ENCODE assay signal across 8 cellular contexts in the genomic region with DNA sequence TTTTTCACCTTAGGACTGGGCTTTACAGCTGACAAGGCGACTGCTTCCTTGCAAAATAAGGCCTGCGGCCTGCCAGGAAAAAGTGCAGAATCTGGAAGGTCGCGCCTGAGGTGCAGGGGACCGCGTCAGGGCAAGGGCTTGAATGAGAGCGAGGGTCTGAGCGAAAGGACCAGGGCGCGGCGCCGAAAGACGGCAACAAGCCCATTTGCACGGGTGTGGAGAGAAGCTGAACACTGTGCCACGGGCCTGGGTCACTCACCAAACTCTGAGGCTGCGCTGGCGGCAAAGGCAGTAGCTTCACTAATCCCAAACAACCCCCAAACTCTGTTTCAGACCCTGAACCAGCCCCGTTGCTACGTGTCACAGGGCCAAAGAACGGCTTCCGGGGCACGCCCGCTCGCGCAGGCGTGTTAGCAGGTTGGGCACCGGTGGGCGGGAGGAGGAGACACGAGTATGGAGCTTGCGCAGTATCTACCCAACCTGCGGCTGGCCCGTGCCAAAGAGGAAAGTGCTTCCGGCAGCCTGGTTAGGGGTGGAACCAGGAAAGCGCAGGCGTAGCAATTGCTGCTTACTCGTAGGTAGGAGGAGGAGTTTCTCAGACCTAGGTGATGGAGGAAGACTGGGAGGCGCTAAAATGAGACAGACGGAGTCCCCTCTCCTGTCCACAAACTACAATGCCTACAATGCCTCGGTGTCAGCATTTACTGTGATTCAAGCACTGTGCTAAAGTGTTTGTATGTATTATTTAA. TPM values are rescaled to one million over a fixed set of nuclear protein-coding genes. Genes with fewer than 3 reads are reported as not detected.
A peak's percentile ranks its signal among the peaks of the same experiment; 100 is the strongest.
DNase-seq lines count a peak whose midpoint lies in the region; ATAC-seq, FAIRE-seq and TF ChIP-seq lines count a peak whose summit lies in the region.

TSS of gene KCTD16 (plus strand) at position 598 of the 749 bp plus-strand sequence.
TSS of gene YIPF5 (minus strand) at position 384 of the 749 bp plus-strand sequence. CDS start 704 bp downstream, outside the sequence.

- H3K36me3 Mint-ChIP-seq in Caco-2 (ENCODE audit: insufficient read depth, unreplicated experiment): peaks cover 10% of the 10 kb centered on the region
- peaks cover 7% of the 10 kb centered on the region for H3K36me3 Mint-ChIP-seq in activated CD8-positive, alpha-beta memory T cell treated with anti-CD3 and anti-CD28 coated beads, Interleukin-2, amount 10 ng/mL, durations not matched to agents 7 days and 5 days

- peak within 1 kb of the TSS; percentile 73 for H2AFZ ChIP-seq in mesenchymal stem cell (ENCODE audit: low read depth, low read length)

- peak; percentile 99 for ATAC-seq in GM21381 (IDR thresholded peaks at IDR 0.05; ENCODE audit: unreplicated experiment)
- ATAC-seq in activated CD8-positive, alpha-beta memory T cell treated with anti-CD3 and anti-CD28 coated beads, Interleukin-2, amount 10 ng/mL, durations not matched to agents 7 days and 5 days: peak; percentile 99

- H2BK12ac ChIP-seq in mesenchymal stem cell (ENCODE audit: low read length in 2 of 2): no peak within 1 kb of the TSS

- under 1% methylated on average over 36 of the region's 39 CpGs for WGBS in mesenchymal stem cell

- peak; percentile 96 to 98 for DNase-seq in Caco-2
- DNase-seq in HTR-8/SVneo (ENCODE audit: insufficient read length, low spot score): peak; percentile 96
- DNase-seq in NOMO-1 treated with DMSO at 0.1 percent for 48 hours (lab: John Stamatoyannopoulos, UW; ENCODE audit: unreplicated experiment): peak; percentile 96
- peak; percentile 99 for DNase-seq in activated CD8-positive, alpha-beta memory T cell treated with anti-CD3 and anti-CD28 coated beads, Interleukin-2, amount 10 ng/mL, durations not matched to agents 7 days and 5 days
- peak; percentile 96 for DNase-seq in mesenchymal stem cell
- peak; percentile 94 for DNase-seq in stimulated activated CD8-positive, alpha-beta memory T cell treated with anti-CD3 and anti-CD28 coated beads, Interleukin-12 subunit alpha, Interleukin-12 subunit beta, amount 100 ng/mL, for 24 hours (ENCODE audit: extremely low read depth)

- H3K9me3 Mint-ChIP-seq in Caco-2 (ENCODE audit: unreplicated experiment): no peaks in the 10 kb centered on the region
- H3K9me3 Mint-ChIP-seq in activated CD8-positive, alpha-beta memory T cell treated with anti-CD3 and anti-CD28 coated beads, Interleukin-2, amount 10 ng/mL, durations not matched to agents 7 days and 5 days (ENCODE audit: low read depth): no peaks in the 10 kb centered on the region

- no peaks in the 10 kb centered on the region for H3K79me1 ChIP-seq in mesenchymal stem cell (replicated peaks; ENCODE audit: low read length, poor library complexity, severe bottlenecking)

- POLR2A ChIA-PET in Caco-2 (lab: Charles Lee): interaction anchor here (0.8 kb wide), 1 partner anchor 15 kb away, joined by 3 read pairs; no protein-coding TSS in a partner anchor

- H4K8ac ChIP-seq in mesenchymal stem cell (ENCODE audit: low read length): peak within 1 kb of the TSS; percentile 99

- peak within 1 kb of the TSS; percentile 96 for H3K27ac Mint-ChIP-seq in Caco-2 (ENCODE audit: unreplicated experiment)
- H3K27ac Mint-ChIP-seq in activated CD8-positive, alpha-beta memory T cell treated with anti-CD3 and anti-CD28 coated beads, Interleukin-2, amount 10 ng/mL, durations not matched to agents 7 days and 5 days: peak within 1 kb of the TSS; percentile 87

- TF ChIP-seq CTCF in Caco-2 (IDR thresholded peaks at IDR 0.05; ENCODE audit: insufficient read depth in 1 of 2, low read depth in 1 of 2, low read length in 1 of 2, severe bottlenecking in 1 of 2, unreplicated experiment in 1 of 2): no peak

- H2BK120ac ChIP-seq in mesenchymal stem cell (ENCODE audit: low read depth, low read length): peak within 1 kb of the TSS; percentile 86

- peak; percentile 98 for FAIRE-seq in HTR-8/SVneo (lab: Jason Lieb, UNC)

- intact Hi-C loops in Caco-2 (cut with micrococcal nuclease; ENCODE audit: unreplicated experiment): loop anchor here (1.0 kb wide), 1 partner anchor 289 kb away; no protein-coding TSS in a partner anchor

- no peaks in the 10 kb centered on the region for H3K27me3 ChIP-seq in Caco-2 (replicated peaks; ENCODE audit: control insufficient read depth, insufficient read depth, low read length)
- H3K27me3 ChIP-seq in endocrine pancreas (ENCODE audit: control insufficient read depth, insufficient read depth, low read length): no peaks in the 10 kb centered on the region
- no peaks in the 10 kb centered on the region for H3K27me3 ChIP-seq in mesenchymal stem cell (ENCODE audit: control insufficient read depth in 1 of 2, insufficient read depth in 1 of 2, low read length in 2 of 2)

- no peaks in the 10 kb centered on the region for H3K9me3 ChIP-seq in Caco-2
- no peaks in the 10 kb centered on the region for H3K9me3 ChIP-seq in endocrine pancreas (ENCODE audit: control insufficient read depth, low read length)
- H3K9me3 ChIP-seq in mesenchymal stem cell (ENCODE audit: control insufficient read depth, low read length): no peaks in the 10 kb centered on the region

- peak within 1 kb of the TSS; percentile 84 for H3K27ac ChIP-seq in mesenchymal stem cell (ENCODE audit: low read length, poor library complexity, severe bottlenecking)

- H3K4me2 ChIP-seq in mesenchymal stem cell (ENCODE audit: low read length, poor library complexity, severe bottlenecking): peak within 1 kb of the TSS; percentile 59

- peak within 1 kb of the TSS; percentile 97 to 99 for H3K18ac ChIP-seq in mesenchymal stem cell (ENCODE audit: low read depth in 1 of 2, low read length in 2 of 2)

- H3K36me3 ChIP-seq in Caco-2 (ENCODE audit: control insufficient read depth, insufficient read depth, low read length) (no peaks in the 10 kb centered on the region; the same call in 1 of the 2 replicates), endocrine pancreas (ENCODE audit: control insufficient read depth, insufficient read depth, low read length) (no peaks in the 10 kb centered on the region), mesenchymal stem cell (ENCODE audit: control insufficient read depth in 1 of 2, insufficient read depth in 2 of 2, low read depth in 1 of 2, low read length in 2 of 2) (peaks cover under 1 to 36% of the 10 kb centered on the region in 2 experiments)

- peak within 1 kb of the TSS; percentile 90 to 96 for H3K14ac ChIP-seq in mesenchymal stem cell (ENCODE audit: low read length in 2 of 2)

- H3K4me3 ChIP-seq in Caco-2 (ENCODE audit: low read depth, low read length): peak within 1 kb of the TSS; percentile 70
- H3K4me3 ChIP-seq in endocrine pancreas (ENCODE audit: control insufficient read depth, insufficient read depth, low read length): peak within 1 kb of the TSS; percentile 99
- peak within 1 kb of the TSS; percentile 96 to 97 for H3K4me3 ChIP-seq in mesenchymal stem cell (ENCODE audit: insufficient read depth in 1 of 2, low read depth in 1 of 2, low read length in 2 of 2)

- CTCF ChIA-PET in Caco-2 (lab: Charles Lee): interaction anchor here (1.5 kb wide), 1 partner anchor 33 kb away, joined by 4 read pairs; no protein-coding TSS in a partner anchor
- CTCF ChIA-PET in activated CD8-positive, alpha-beta memory T cell treated with anti-CD3 and anti-CD28 coated beads, Interleukin-2, amount 10 ng/mL, durations not matched to agents 7 days and 5 days (lab: Charles Lee): interaction anchor here (0.6 to 3.6 kb wide), 7 partner anchors 11 to 769 kb away, joined by 3 to 27 read pairs (median 4); no protein-coding TSS in a partner anchor

- H3K9ac ChIP-seq in endocrine pancreas (ENCODE audit: control insufficient read depth, insufficient read depth, low read length) (peak within 1 kb of the TSS; percentile 94), mesenchymal stem cell (ENCODE audit: low read length) (peak within 1 kb of the TSS; percentile 98)

- H3K23ac ChIP-seq in mesenchymal stem cell (ENCODE audit: low read length in 2 of 2): peak within 1 kb of the TSS in 1 of 2 experiments; percentile 77

- H3K4me1 Mint-ChIP-seq in Caco-2 (ENCODE audit: low read depth, unreplicated experiment): peaks cover 7% of the 10 kb centered on the region
- H3K4me1 Mint-ChIP-seq in activated CD8-positive, alpha-beta memory T cell treated with anti-CD3 and anti-CD28 coated beads, Interleukin-2, amount 10 ng/mL, durations not matched to agents 7 days and 5 days: peaks cover 39% of the 10 kb centered on the region

- H3K4me3 Mint-ChIP-seq in Caco-2 (ENCODE audit: unreplicated experiment): peak within 1 kb of the TSS; percentile 96
- H3K4me3 Mint-ChIP-seq in activated CD8-positive, alpha-beta memory T cell treated with anti-CD3 and anti-CD28 coated beads, Interleukin-2, amount 10 ng/mL, durations not matched to agents 7 days and 5 days: peak within 1 kb of the TSS; percentile 98

- H3K4me1 ChIP-seq in Caco-2: no peaks in the 10 kb centered on the region
- peaks cover 25% of the 10 kb centered on the region for H3K4me1 ChIP-seq in endocrine pancreas (ENCODE audit: control insufficient read depth, insufficient read depth, low read length)
- no peaks in the 10 kb centered on the region for H3K4me1 ChIP-seq in mesenchymal stem cell (ENCODE audit: control insufficient read depth, insufficient read depth, low read depth, low read length)

- H3K27me3 Mint-ChIP-seq in Caco-2 (ENCODE audit: insufficient read depth, unreplicated experiment): peaks cover 2% of the 10 kb centered on the region
- H3K27me3 Mint-ChIP-seq in activated CD8-positive, alpha-beta memory T cell treated with anti-CD3 and anti-CD28 coated beads, Interleukin-2, amount 10 ng/mL, durations not matched to agents 7 days and 5 days: peaks cover 12% of the 10 kb centered on the region

- H2BK15ac ChIP-seq in mesenchymal stem cell (ENCODE audit: low read depth, poor library complexity, severe bottlenecking): peak within 1 kb of the TSS; percentile 15

- peak within 1 kb of the TSS; percentile 60 for H2AK5ac ChIP-seq in mesenchymal stem cell (ENCODE audit: low read length, severe bottlenecking)

- BruUV-seq in Caco-2 (replicated peaks; lab: Mats Ljungman, UMichigan): no TSS peak

- no peak within 1 kb of the TSS for H2BK5ac ChIP-seq in mesenchymal stem cell (ENCODE audit: low read depth, low read length, poor library complexity, severe bottlenecking)

- peak within 1 kb of the TSS; percentile 98 for H4K91ac ChIP-seq in mesenchymal stem cell (ENCODE audit: low read length)

- H3K4ac ChIP-seq in mesenchymal stem cell (ENCODE audit: low read depth in 1 of 2, low read length in 2 of 2): peak within 1 kb of the TSS; percentile 92 to 95

RNA-seq across cellular contexts. Expression of gene KCTD16, which starts in this region (rescaled TPM):
- 0.29 and 0.51 TPM in 2 replicates for total RNA-seq in Caco-2 (2022)
- total RNA-seq in activated CD8-positive, alpha-beta memory T cell treated with anti-CD3 and anti-CD28 coated beads, Interleukin-2, amount 10 ng/mL, durations not matched to agents 7 days and 5 days: under 1 TPM; 0.12 to 0.19 TPM
- polyA plus RNA-seq in mesenchymal stem cell (2013, experiment 1 of 2): 0.22 TPM
- polyA plus RNA-seq in mesenchymal stem cell (2013, experiment 2 of 2): 0.19 TPM

RNA-seq across cellular contexts. Expression of gene YIPF5, which starts in this region (rescaled TPM):
- total RNA-seq in Caco-2 (2022): 57.8 and 59.2 TPM in 2 replicates
- 10 to 100 TPM; 26.9 to 34.3 TPM for total RNA-seq in activated CD8-positive, alpha-beta memory T cell treated with anti-CD3 and anti-CD28 coated beads, Interleukin-2, amount 10 ng/mL, durations not matched to agents 7 days and 5 days
- 78.3 TPM for polyA plus RNA-seq in mesenchymal stem cell (2013, experiment 1 of 2)
- 83.7 TPM for polyA plus RNA-seq in mesenchymal stem cell (2013, experiment 2 of 2)

Comparison
In these comparisons a context has a peak if more than half of its experiments do, and no peak if none do; other contexts are left out.
1. Peak in every context shown above with its lines: DNase-seq, ATAC-seq, H3K4me3 ChIP-seq and H3K27ac ChIP-seq.